Comparison of ENCODE assay signal across 14 cellular contexts in genomic region chr22:45328822-45329535, GRCh38. TPM values are rescaled to one million over a fixed set of nuclear protein-coding genes. Genes with fewer than 3 reads are reported as not detected.
DNase-seq lines count a peak whose midpoint lies in the region; ATAC-seq, FAIRE-seq and TF ChIP-seq lines count a peak whose summit lies in the region.
"Had no signal": no experiment of that assay in that cellular context is flagged by ENCODE, and none has a peak within 500 bp of the region (broad histone marks: within the 10 kb centered on the region; RNA-seq: fewer than 3 reads in every experiment).

No MANE protein-coding gene starts in this region.

- H3K9me1 ChIP-seq in IMR-90 (ENCODE audit: insufficient read depth, low read length): peaks cover 6% of the 10 kb centered on the region; the same call in 1 of the 2 replicates

- H3K36me3 Mint-ChIP-seq in activated T-helper 2 cell treated with anti-CD3 and anti-CD28 coated beads, Interferon-gamma antibody, Interleukin-2, Interleukin-4, amounts not matched to agents 10 μg/mL and 5 μg/mL and 100 μg/mL, durations not matched to agents 14 hours and 24 hours and 36 hours (ENCODE audit: low read depth): peaks cover 60% of the 10 kb centered on the region

- H3K79me2 ChIP-seq in HepG2 (ENCODE audit: insufficient read depth, low read length): peaks cover 8% of the 10 kb centered on the region

- H2AK5ac ChIP-seq in IMR-90 (ENCODE audit: low read depth, low read length): no peak overlapping the region

- no peak overlapping the region for H3K4me3 Mint-ChIP-seq in activated T-helper 2 cell treated with anti-CD3 and anti-CD28 coated beads, Interferon-gamma antibody, Interleukin-2, Interleukin-4, amounts not matched to agents 10 μg/mL and 5 μg/mL and 100 μg/mL, durations not matched to agents 14 hours and 24 hours and 36 hours (ENCODE audit: low read depth)
- H3K4me3 Mint-ChIP-seq: neural progenitor cell had no signal

- no peaks in the 10 kb centered on the region for H3K27me3 Mint-ChIP-seq in activated T-helper 2 cell treated with anti-CD3 and anti-CD28 coated beads, Interferon-gamma antibody, Interleukin-2, Interleukin-4, amounts not matched to agents 10 μg/mL and 5 μg/mL and 100 μg/mL, durations not matched to agents 14 hours and 24 hours and 36 hours (ENCODE audit: low read depth)

- peaks cover 10% of the 10 kb centered on the region for H3K4me1 Mint-ChIP-seq in activated T-helper 2 cell treated with anti-CD3 and anti-CD28 coated beads, Interferon-gamma antibody, Interleukin-2, Interleukin-4, amounts not matched to agents 10 μg/mL and 5 μg/mL and 100 μg/mL, durations not matched to agents 14 hours and 24 hours and 36 hours (ENCODE audit: low read depth)
- H3K4me1 Mint-ChIP-seq: neural progenitor cell had no signal

- no peak overlapping the region for H4K8ac ChIP-seq in IMR-90 (ENCODE audit: low read depth in 2 of 2, low read length in 2 of 2)

- H2BK5ac ChIP-seq in IMR-90 (ENCODE audit: low read depth, low read length, poor library complexity, severe bottlenecking): no peak overlapping the region

- DNase-seq in BE2C: peak; percentile 74
- no peak for DNase-seq in IMR-90
- no peak for DNase-seq in activated T-helper 2 cell treated with anti-CD3 and anti-CD28 coated beads, Interferon-gamma antibody, Interleukin-2, Interleukin-4, amounts not matched to agents 10 μg/mL and 5 μg/mL and 100 μg/mL, durations not matched to agents 14 hours and 24 hours and 36 hours (ENCODE audit: low spot score)
- DNase-seq in HepG2 (ENCODE audit: low spot score): no peak
- DNase-seq in NCI-H82 (lab: John Stamatoyannopoulos, UW): no peak
- DNase-seq in NCI-H510A treated with DMSO at 0.1 percent for 48 hours (lab: John Stamatoyannopoulos, UW): no peak
- DNase-seq: activated CD4-positive, alpha-beta T cell treated with anti-CD3 and anti-CD28 coated beads, Interleukin-2, amount 50 U/mL, for 4 hours; GDM1; stimulated activated CD4-positive, alpha-beta T cell treated with anti-CD3 and anti-CD28 coated beads, Interleukin-15, amount 100 ng/mL, for 24 hours had no signal

- H3K4ac ChIP-seq in IMR-90 (ENCODE audit: low read depth, low read length): no peak overlapping the region

- H4K5ac ChIP-seq in IMR-90 (ENCODE audit: low read depth, low read length): no peak overlapping the region

- H3K14ac ChIP-seq in IMR-90 (replicated peaks; ENCODE audit: low read depth, low read length): no peak overlapping the region

- H2BK20ac ChIP-seq in IMR-90 (ENCODE audit: low read depth, low read length): no peak overlapping the region

- H3K4me2 ChIP-seq in IMR-90 (ENCODE audit: low read depth, low read length) (no peak overlapping the region), HepG2 (ENCODE audit: low read depth, low read length) (no peak overlapping the region)
- H3K4me2 ChIP-seq: neural progenitor cell had no signal

- TF ChIP-seq RAD21 in IMR-90 (IDR thresholded peaks at IDR 0.05; ENCODE audit: low read length) (no peak), HepG2 (CRISPR knock-in tag; IDR thresholded peaks at IDR 0.05) (no peak)

- POLR2A ChIA-PET in IMR-90 (lab: Charles Lee; ENCODE audit: unreplicated experiment) (interaction anchor here (0.6 kb wide), 1 partner anchor 54 kb away, joined by 4 read pairs; no protein-coding TSS in a partner anchor), HepG2 (lab: Yijun Ruan, JAX) (interaction anchor here (0.9 kb wide), 1 partner anchor 56 kb away, joined by 3 read pairs; no protein-coding TSS in a partner anchor)

- no peaks in the 10 kb centered on the region for H3K9me3 Mint-ChIP-seq in activated T-helper 2 cell treated with anti-CD3 and anti-CD28 coated beads, Interferon-gamma antibody, Interleukin-2, Interleukin-4, amounts not matched to agents 10 μg/mL and 5 μg/mL and 100 μg/mL, durations not matched to agents 14 hours and 24 hours and 36 hours
- H3K9me3 Mint-ChIP-seq: neural progenitor cell had no signal

- peaks cover 6% of the 10 kb centered on the region for H4K20me1 ChIP-seq in IMR-90 (ENCODE audit: insufficient read depth, low read length)
- H4K20me1 ChIP-seq in HepG2 (ENCODE audit: insufficient read depth, low read length): no peaks in the 10 kb centered on the region

- H2AFZ ChIP-seq in IMR-90 (replicated peaks; ENCODE audit: low read length, poor library complexity): no peak overlapping the region
- no peak overlapping the region for H2AFZ ChIP-seq in HepG2 (ENCODE audit: low read length)
- H2AFZ ChIP-seq: neural progenitor cell had no signal

- intact Hi-C loops in IMR-90 (cut with micrococcal nuclease) (no loop called here), HepG2 (cut with micrococcal nuclease; ENCODE audit: unreplicated experiment) (no loop called here)
- intact Hi-C loops in activated T-helper 2 cell treated with anti-CD3 and anti-CD28 coated beads, Interferon-gamma antibody, Interleukin-2, Interleukin-4, amounts not matched to agents 10 μg/mL and 5 μg/mL and 100 μg/mL, durations not matched to agents 14 hours and 24 hours and 36 hours (cut with micrococcal nuclease): no loop called here

- H3K4me1 ChIP-seq in BE2C (peaks cover 10% of the 10 kb centered on the region), IMR-90 (ENCODE audit: control insufficient read depth, insufficient read depth, low read length) (peaks cover 2% of the 10 kb centered on the region; the same call in 1 of the 2 replicates), HepG2 (ENCODE audit: insufficient read depth, low read length) (peaks cover 9% of the 10 kb centered on the region; the same call in 1 of the 2 replicates)
- H3K4me1 ChIP-seq: adrenal gland, neural progenitor cell had no signal

- TF ChIP-seq CTCF in BE2C (IDR thresholded peaks at IDR 0.05; ENCODE audit: low read depth, low read length): no peak
- no peak for TF ChIP-seq CTCF in IMR-90 (conservative IDR thresholded peaks at IDR 0.05; ENCODE audit: low read depth, low read length)
- TF ChIP-seq CTCF in HepG2 (CRISPR knock-in tag; IDR thresholded peaks at IDR 0.05): no peak

- H3K9ac ChIP-seq in IMR-90 (ENCODE audit: low read depth, low read length): no peak overlapping the region
- H3K9ac ChIP-seq in HepG2 (ENCODE audit: insufficient read depth, low read depth, low read length): no peak overlapping the region
- H3K9ac ChIP-seq: neural progenitor cell had no signal

- ATAC-seq in IMR-90 (ENCODE audit: low read depth) (no peak), HepG2 (peak; percentile 55), HG02973 (IDR thresholded peaks at IDR 0.05; ENCODE audit: unreplicated experiment) (no peak), GM21381 (IDR thresholded peaks at IDR 0.05; ENCODE audit: unreplicated experiment) (no peak)

- H3K4me3 ChIP-seq in BE2C (ENCODE audit: low read depth, low read length) (no peak overlapping the region), IMR-90 (ENCODE audit: insufficient read depth, low read depth, low read length) (no peak overlapping the region), HepG2 (replicated peaks in 1 of 3; ENCODE audit: insufficient read depth in 1 of 3, low read depth in 2 of 3, low read length in 3 of 3) (no peak overlapping the region)
- H3K4me3 ChIP-seq: adrenal gland, neural progenitor cell had no signal

- H3K27me3 ChIP-seq in BE2C (no peaks in the 10 kb centered on the region), IMR-90 (ENCODE audit: control insufficient read depth, insufficient read depth, low read length) (no peaks in the 10 kb centered on the region), HepG2 (ENCODE audit: control insufficient read depth in 1 of 2, insufficient read depth in 2 of 2, low read length in 2 of 2) (no peaks in the 10 kb centered on the region)
- H3K27me3 ChIP-seq: adrenal gland, neural progenitor cell had no signal

- H3K27ac Mint-ChIP-seq in activated T-helper 2 cell treated with anti-CD3 and anti-CD28 coated beads, Interferon-gamma antibody, Interleukin-2, Interleukin-4, amounts not matched to agents 10 μg/mL and 5 μg/mL and 100 μg/mL, durations not matched to agents 14 hours and 24 hours and 36 hours: peak overlapping the region; percentile 78
- H3K27ac Mint-ChIP-seq: neural progenitor cell had no signal

- H3K79me1 ChIP-seq in IMR-90 (ENCODE audit: low read depth in 1 of 2, low read length in 2 of 2): peaks cover 3 to 22% of the 10 kb centered on the region in 2 experiments; a peak in 2 of 4 replicates

- no peak overlapping the region for H2AK9ac ChIP-seq in IMR-90 (replicated peaks; ENCODE audit: low read depth, low read length, poor library complexity)

- H3K56ac ChIP-seq in IMR-90 (ENCODE audit: extremely low read depth, insufficient read depth, low read length): no peak overlapping the region

- no peak overlapping the region for H3K18ac ChIP-seq in IMR-90 (ENCODE audit: low read depth, low read length)

- H4K91ac ChIP-seq in IMR-90 (ENCODE audit: insufficient read depth, low read depth, low read length): no peak overlapping the region

- H2BK120ac ChIP-seq in IMR-90 (ENCODE audit: low read depth, low read length): no peak overlapping the region

- TF ChIP-seq POLR2A in IMR-90 (IDR thresholded peaks at IDR 0.05; ENCODE audit: low read depth, low read length): no peak
- no peak for TF ChIP-seq POLR2A in HepG2 (IDR thresholded peaks at IDR 0.05; ENCODE audit: insufficient read depth in 1 of 2, low read depth in 2 of 2, low read length in 2 of 2)

- whole genome bisulfite sequencing in IMR-90 (ENCODE audit: extremely low coverage in 2 of 2, insufficient read length in 1 of 2), 2 experiments: 94% methylated on average over 4 of the region's 8 CpGs; no CpG with 5 or more reads in 1 of the 2 experiments
- WGBS in HepG2 (ENCODE audit: low lambda C conversion rate): 64% methylated on average over 8 of the region's 8 CpGs

- dilution Hi-C loops in IMR-90 (cut with HindIII; ENCODE audit: low sequenced_read_pairs, unreplicated experiment): no loop called here

- BruUV-seq in IMR-90 (replicated peaks; lab: Mats Ljungman, UMichigan) (TSS peak; percentile 65), HepG2 (replicated peaks; lab: Mats Ljungman, UMichigan) (no TSS peak)

- H2BK15ac ChIP-seq in IMR-90 (ENCODE audit: low read depth, low read length): no peak overlapping the region

- TF ChIP-seq EP300 in HepG2 (IDR thresholded peaks at IDR 0.05; ENCODE audit: low read depth in 2 of 2, low read length in 2 of 2): no peak
- TF ChIP-seq EP300 in HepG2 (CRISPR knock-in tag; IDR thresholded peaks at IDR 0.05; ENCODE audit: borderline replicate concordance): no peak

- in situ Hi-C loops in IMR-90 (cut with MboI; ENCODE audit: low sequenced_read_pairs): no loop called here
- in situ Hi-C loops in HepG2 (cut with HindIII; ENCODE audit: extremely low pct_ligation_motif_present, low pct_unique_long_range_greater_than_20kb): no loop called here

- H3K36me3 ChIP-seq in BE2C (peaks cover 68% of the 10 kb centered on the region), IMR-90 (ENCODE audit: control insufficient read depth, insufficient read depth, low read length) (peaks cover 47% of the 10 kb centered on the region), HepG2 (replicated peaks in 1 of 2; ENCODE audit: control insufficient read depth in 1 of 2, insufficient read depth in 2 of 2, low read length in 2 of 2) (peaks cover 31 to 71% of the 10 kb centered on the region in 2 experiments)
- H3K36me3 ChIP-seq: neural progenitor cell had no signal

- no peak overlapping the region for H3K23ac ChIP-seq in IMR-90 (ENCODE audit: low read depth, low read length)

- H3K9me3 ChIP-seq in BE2C: no peaks in the 10 kb centered on the region
- H3K9me3 ChIP-seq in IMR-90 (ENCODE audit: control insufficient read depth, insufficient read depth, low read length): no peaks in the 10 kb centered on the region
- H3K9me3 ChIP-seq in HepG2 (ENCODE audit: low read length): no peaks in the 10 kb centered on the region
- H3K9me3 ChIP-seq: adrenal gland had no signal

- CTCF ChIA-PET in IMR-90 (lab: Yijun Ruan, JAX): no interaction called here
- CTCF ChIA-PET in HepG2 (lab: Yijun Ruan, JAX; ENCODE audit: low intra/inter-chr PET ratio, low total read pairs): no interaction called here

- H3K27ac ChIP-seq in IMR-90 (ENCODE audit: insufficient read depth, low read length): no peak overlapping the region
- no peak overlapping the region for H3K27ac ChIP-seq in HepG2 (ENCODE audit: extremely low read length, insufficient read depth, low read length)
- H3K27ac ChIP-seq: neural progenitor cell had no signal

- no peak for FAIRE-seq in HepG2 (lab: Jason Lieb, UNC)

RNA-seq across cellular contexts. Expression of gene FAM118A, which starts 19.2 kb away (rescaled TPM):
- 50.9 TPM for polyA plus RNA-seq in BE2C (2012; ENCODE audit: insufficient read depth, insufficient read length, low read depth)
- total RNA-seq in IMR-90 (2012; rRNA removed) (15.8 and 20.6 TPM in 2 replicates), HepG2 (2016; rRNA removed; fragmentation: Illumina TruSeq; extraction: Trizol) (26.4 and 36.7 TPM in 2 replicates)
- polyA plus RNA-seq in IMR-90 (2012; rRNA removed) (83.4 and 95.6 TPM in 2 replicates), HepG2 (2011; rRNA removed) (48.2 TPM in 2 replicates)
- polyA plus RNA-seq in IMR-90 (2012; cell fraction: cytosol; rRNA removed): 27.4 and 66.8 TPM in 2 replicates
- 778 and 1,218 TPM in 2 replicates for polyA plus RNA-seq in IMR-90 (2012; cell fraction: nucleus; rRNA removed; ENCODE audit: low replicate concordance)
- 30.7 and 37.5 TPM in 2 replicates for total RNA-seq in activated T-helper 2 cell treated with anti-CD3 and anti-CD28 coated beads, Interferon-gamma antibody, Interleukin-2, Interleukin-4, amounts not matched to agents 10 μg/mL and 5 μg/mL and 100 μg/mL, durations not matched to agents 14 hours and 24 hours and 36 hours
- 28.0 and 29.8 TPM in 2 replicates for total RNA-seq in HepG2 (2016; cell fraction: cytosol; rRNA removed; fragmentation: Illumina TruSeq; extraction: Trizol; ENCODE audit: low read depth)
- 25.8 and 32.7 TPM in 2 replicates for total RNA-seq in HepG2 (2016; cell fraction: insoluble cytoplasmic fraction; rRNA removed; fragmentation: Illumina TruSeq; extraction: Trizol)
- 21.5 TPM in 2 replicates for total RNA-seq in HepG2 (2016; cell fraction: membrane; rRNA removed; fragmentation: Illumina TruSeq; extraction: Trizol)
- total RNA-seq in HepG2 (2016; cell fraction: nucleus; rRNA removed; fragmentation: Illumina TruSeq; extraction: Trizol): 34.3 and 41.9 TPM in 2 replicates
- 24.5 and 25.4 TPM in 2 replicates for polyA plus RNA-seq in HepG2 (2011; cell fraction: cytosol; rRNA removed)
- 91.1 and 92.6 TPM in 2 replicates for polyA plus RNA-seq in HepG2 (2011; cell fraction: nucleus; rRNA removed)
- polyA plus RNA-seq in HepG2 (2012): 34.1 and 39.4 TPM in 2 replicates
- polyA plus RNA-seq in HepG2 (2016; cell fraction: cytosol; fragmentation: Illumina TruSeq; extraction: Trizol; ENCODE audit: low read depth): 8.3 and 8.5 TPM in 2 replicates
- 26.6 and 30.9 TPM in 2 replicates for polyA plus RNA-seq in HepG2 (2016; cell fraction: insoluble cytoplasmic fraction; fragmentation: Illumina TruSeq; extraction: Trizol; ENCODE audit: low read depth)
- 15.4 and 16.9 TPM in 2 replicates for polyA plus RNA-seq in HepG2 (2016; cell fraction: membrane; fragmentation: Illumina TruSeq; extraction: Trizol; ENCODE audit: low read depth)
- polyA plus RNA-seq in HepG2 (2016; cell fraction: nucleus; fragmentation: Illumina TruSeq; extraction: Trizol; ENCODE audit: insufficient read depth, low read depth): 87.6 and 89.2 TPM in 2 replicates
- 15.6 and 49.1 TPM in 2 replicates for polyA minus RNA-seq in HepG2 (2011; rRNA and poly(A)+ RNA removed; ENCODE audit: low replicate concordance)
- 12.3 and 12.7 TPM in 2 replicates for polyA minus RNA-seq in HepG2 (2011; cell fraction: cytosol; rRNA and poly(A)+ RNA removed)
- 57.0 and 67.1 TPM in 2 replicates for polyA minus RNA-seq in HepG2 (2011; cell fraction: nucleus; rRNA and poly(A)+ RNA removed)

RNA-seq across cellular contexts. Expression of gene UPK3A, which starts 44.2 kb away (rescaled TPM):
- not detected for polyA plus RNA-seq in BE2C (2012; ENCODE audit: insufficient read depth, insufficient read length, low read depth)
- not detected in 2 replicates for total RNA-seq in IMR-90 (2012; rRNA removed)
- polyA plus RNA-seq in IMR-90 (2012; rRNA removed): not detected in 2 replicates
- not detected in 2 replicates for polyA plus RNA-seq in IMR-90 (2012; cell fraction: cytosol; rRNA removed)
- not detected in 2 replicates for polyA plus RNA-seq in IMR-90 (2012; cell fraction: nucleus; rRNA removed; ENCODE audit: low replicate concordance)
- total RNA-seq in activated T-helper 2 cell treated with anti-CD3 and anti-CD28 coated beads, Interferon-gamma antibody, Interleukin-2, Interleukin-4, amounts not matched to agents 10 μg/mL and 5 μg/mL and 100 μg/mL, durations not matched to agents 14 hours and 24 hours and 36 hours: not detected in 2 replicates
- total RNA-seq in HepG2 (2016; rRNA removed; fragmentation: Illumina TruSeq; extraction: Trizol): 10.0 and 10.5 TPM in 2 replicates
- total RNA-seq in HepG2 (2016; cell fraction: cytosol; rRNA removed; fragmentation: Illumina TruSeq; extraction: Trizol; ENCODE audit: low read depth): 9.4 and 11.8 TPM in 2 replicates
- 9.5 and 11.5 TPM in 2 replicates for total RNA-seq in HepG2 (2016; cell fraction: insoluble cytoplasmic fraction; rRNA removed; fragmentation: Illumina TruSeq; extraction: Trizol)
- 10.2 and 12.3 TPM in 2 replicates for total RNA-seq in HepG2 (2016; cell fraction: membrane; rRNA removed; fragmentation: Illumina TruSeq; extraction: Trizol)
- total RNA-seq in HepG2 (2016; cell fraction: nucleus; rRNA removed; fragmentation: Illumina TruSeq; extraction: Trizol): 3.3 and 4.2 TPM in 2 replicates
- polyA plus RNA-seq in HepG2 (2011; rRNA removed): 12.2 and 13.8 TPM in 2 replicates
- 10.6 and 20.2 TPM in 2 replicates for polyA plus RNA-seq in HepG2 (2011; cell fraction: cytosol; rRNA removed)
- 5.9 and 7.2 TPM in 2 replicates for polyA plus RNA-seq in HepG2 (2011; cell fraction: nucleus; rRNA removed)
- 4.3 and 11.1 TPM in 2 replicates for polyA plus RNA-seq in HepG2 (2012)
- polyA plus RNA-seq in HepG2 (2016; cell fraction: cytosol; fragmentation: Illumina TruSeq; extraction: Trizol; ENCODE audit: low read depth): 14.1 and 18.5 TPM in 2 replicates
- polyA plus RNA-seq in HepG2 (2016; cell fraction: insoluble cytoplasmic fraction; fragmentation: Illumina TruSeq; extraction: Trizol; ENCODE audit: low read depth): 14.2 and 18.6 TPM in 2 replicates
- polyA plus RNA-seq in HepG2 (2016; cell fraction: membrane; fragmentation: Illumina TruSeq; extraction: Trizol; ENCODE audit: low read depth): 13.4 and 14.9 TPM in 2 replicates
- 12.3 and 12.7 TPM in 2 replicates for polyA plus RNA-seq in HepG2 (2016; cell fraction: nucleus; fragmentation: Illumina TruSeq; extraction: Trizol; ENCODE audit: insufficient read depth, low read depth)
- 30.1 TPM in 1 of 2 replicates, not detected in the other for polyA minus RNA-seq in HepG2 (2011; rRNA and poly(A)+ RNA removed; ENCODE audit: low replicate concordance)
- 3.4 and 3.6 TPM in 2 replicates for polyA minus RNA-seq in HepG2 (2011; cell fraction: cytosol; rRNA and poly(A)+ RNA removed)
- polyA minus RNA-seq in HepG2 (2011; cell fraction: nucleus; rRNA and poly(A)+ RNA removed): 2.2 and 3.2 TPM in 2 replicates
- total RNA-seq: adrenal gland, dermis blood vessel endothelial cell had no signal
